ENCODE assay signal across 8 cellular contexts in the genomic region with DNA sequence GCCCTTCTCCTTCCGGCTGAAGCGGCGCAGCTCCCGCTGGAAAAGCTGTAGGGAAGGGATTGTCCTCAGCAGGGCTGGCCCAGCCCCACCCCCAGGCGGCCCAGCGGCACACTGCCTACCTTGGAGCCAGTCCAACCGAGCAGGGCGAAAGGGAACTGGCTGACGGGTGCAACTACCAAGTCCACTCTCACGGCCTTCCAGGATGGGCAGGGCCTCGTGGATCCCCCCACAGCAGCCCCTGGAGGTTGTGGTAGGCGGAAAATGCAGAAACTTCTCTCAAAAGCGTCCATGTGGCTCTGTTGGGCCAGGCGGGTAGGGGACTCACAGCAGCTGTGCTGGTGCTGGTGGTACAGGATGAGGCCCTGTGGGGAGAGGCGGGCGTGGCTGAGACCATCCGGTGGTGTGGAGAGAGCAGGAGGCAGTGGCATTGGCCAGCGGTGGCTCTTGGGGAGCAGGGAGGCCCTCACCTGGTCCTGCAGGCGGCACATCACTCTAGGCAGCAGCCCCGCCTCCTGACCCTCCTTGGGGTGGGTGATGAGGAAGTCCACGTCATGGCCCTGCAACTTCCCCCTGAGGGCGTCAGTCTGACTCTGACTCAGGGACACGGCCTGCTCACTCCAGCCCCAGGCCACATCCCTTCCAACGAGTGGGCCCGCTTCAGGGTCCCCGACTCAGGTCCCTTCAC. TPM values are rescaled to one million over a fixed set of nuclear protein-coding genes. Genes with fewer than 3 reads are reported as not detected.
DNase-seq lines count a peak whose midpoint lies in the region; ATAC-seq and TF ChIP-seq lines count a peak whose summit lies in the region.

No MANE protein-coding gene starts in this region.

- H3K9ac ChIP-seq in colonic mucosa (ENCODE audit: low read depth in 2 of 2, low read length in 2 of 2), result peak overlapping the region; percentile 38 to 64

- H3K4me1 ChIP-seq in colonic mucosa (peaks cover 30% of the 10 kb centered on the region), thoracic aorta (ENCODE audit: control insufficient read depth in 1 of 2, low read depth in 2 of 2) (peaks cover 22 to 25% of the 10 kb centered on the region in 2 donors)

- peak overlapping the region; percentile 89 for H3K27ac ChIP-seq in colonic mucosa
- H3K27ac ChIP-seq in thoracic aorta, result peak overlapping the region; percentile 70 to 72

- TF ChIP-seq CTCF in colonic mucosa (IDR thresholded peaks at IDR 0.05) (no peak), thoracic aorta (IDR thresholded peaks at IDR 0.05) (no peak)

- ATAC-seq in GM21723 (IDR thresholded peaks at IDR 0.05; ENCODE audit: unreplicated experiment), result peak; percentile 46
- ATAC-seq in thoracic aorta (ENCODE audit: insufficient number of reproducible peaks, low FRiP score, low read depth), result no peak
- no peak for ATAC-seq in GM18519 (IDR thresholded peaks at IDR 0.05; ENCODE audit: low FRiP score, unreplicated experiment)

- DNase-seq in CD1c-positive myeloid dendritic cell (ENCODE audit: extremely low spot score) (peak; percentile 93), RPMI7951 (ENCODE audit: low read depth) (peak; percentile 63), colonic mucosa (peak; percentile 91), mucosa of gallbladder (ENCODE audit: low spot score) (peak; percentile 86), thoracic aorta (ENCODE audit: low spot score) (peak; percentile 45), SHP77 treated with DMSO at 0.1 percent for 48 hours (lab: John Stamatoyannopoulos, UW) (no peak)

- peaks cover 13% of the 10 kb centered on the region for H3K36me3 ChIP-seq in colonic mucosa
- H3K36me3 ChIP-seq in thoracic aorta, result peaks cover 17% of the 10 kb centered on the region

- H3K27me3 ChIP-seq in colonic mucosa (no peaks in the 10 kb centered on the region), thoracic aorta (replicated peaks; ENCODE audit: insufficient read depth) (no peaks in the 10 kb centered on the region)

- intact Hi-C loops in colonic mucosa (cut with DNase I), result no loop called here

- H3K4me3 ChIP-seq in colonic mucosa (no peak overlapping the region), thoracic aorta (peak overlapping the region; percentile 35)

- H3K9me3 ChIP-seq in colonic mucosa (no peaks in the 10 kb centered on the region), thoracic aorta (no peaks in the 10 kb centered on the region)

RNA-seq across cellular contexts. Expression of a gene that starts 8.4 kb away (rescaled TPM):
- total RNA-seq in RPMI7951 (2014; rRNA removed; shearing (Covaris generic)), result 0.36 and 0.78 TPM in 2 replicates
- under 1 TPM; 0.29 to 0.52 TPM for total RNA-seq in colonic mucosa
- 12.9 TPM for total RNA-seq in mucosa of gallbladder
- 1 to 10 TPM; 1.8 to 9.5 TPM for total RNA-seq in thoracic aorta

RNA-seq across cellular contexts. Expression of a gene that starts 8.5 kb away (rescaled TPM):
- 13.1 and 35.0 TPM in 2 replicates for total RNA-seq in RPMI7951 (2014; rRNA removed; shearing (Covaris generic))
- 10 to 100 TPM; 17.2 to 25.9 TPM for total RNA-seq in colonic mucosa
- 44.1 TPM for total RNA-seq in mucosa of gallbladder
- 10 to 100 TPM; 70.0 to 78.7 TPM for total RNA-seq in thoracic aorta

RNA-seq across cellular contexts. Expression of a gene that starts 29.3 kb away (rescaled TPM):
- total RNA-seq in RPMI7951 (2014; rRNA removed; shearing (Covaris generic)), result 123 and 148 TPM in 2 replicates
- total RNA-seq in colonic mucosa (100 to 1,000 TPM in 1 of 2 donors, 10 to 100 TPM in 1; 81.4 to 106 TPM), mucosa of gallbladder (147 TPM), thoracic aorta (100 to 1,000 TPM; 148 to 156 TPM)

RNA-seq across cellular contexts. Expression of a gene that starts 30.3 kb away (rescaled TPM):
- 73.7 and 79.7 TPM in 2 replicates for total RNA-seq in RPMI7951 (2014; rRNA removed; shearing (Covaris generic))
- total RNA-seq in colonic mucosa, result 10 to 100 TPM; 21.4 to 30.4 TPM
- total RNA-seq in mucosa of gallbladder, result 107 TPM
- total RNA-seq in thoracic aorta, result 1,000 to 10,000 TPM; 1,006 to 1,415 TPM

RNA-seq across cellular contexts. Expression of a gene that starts 49.5 kb away (rescaled TPM):
- total RNA-seq in RPMI7951 (2014; rRNA removed; shearing (Covaris generic)), result 193 and 210 TPM in 2 replicates
- total RNA-seq in colonic mucosa (100 to 1,000 TPM in 1 of 2 donors, 10 to 100 TPM in 1; 54.8 to 161 TPM), mucosa of gallbladder (81.6 TPM), thoracic aorta (10 to 100 TPM; 38.7 to 43.8 TPM)
